ENCODE assay signal across 10 cellular contexts in the genomic region with DNA sequence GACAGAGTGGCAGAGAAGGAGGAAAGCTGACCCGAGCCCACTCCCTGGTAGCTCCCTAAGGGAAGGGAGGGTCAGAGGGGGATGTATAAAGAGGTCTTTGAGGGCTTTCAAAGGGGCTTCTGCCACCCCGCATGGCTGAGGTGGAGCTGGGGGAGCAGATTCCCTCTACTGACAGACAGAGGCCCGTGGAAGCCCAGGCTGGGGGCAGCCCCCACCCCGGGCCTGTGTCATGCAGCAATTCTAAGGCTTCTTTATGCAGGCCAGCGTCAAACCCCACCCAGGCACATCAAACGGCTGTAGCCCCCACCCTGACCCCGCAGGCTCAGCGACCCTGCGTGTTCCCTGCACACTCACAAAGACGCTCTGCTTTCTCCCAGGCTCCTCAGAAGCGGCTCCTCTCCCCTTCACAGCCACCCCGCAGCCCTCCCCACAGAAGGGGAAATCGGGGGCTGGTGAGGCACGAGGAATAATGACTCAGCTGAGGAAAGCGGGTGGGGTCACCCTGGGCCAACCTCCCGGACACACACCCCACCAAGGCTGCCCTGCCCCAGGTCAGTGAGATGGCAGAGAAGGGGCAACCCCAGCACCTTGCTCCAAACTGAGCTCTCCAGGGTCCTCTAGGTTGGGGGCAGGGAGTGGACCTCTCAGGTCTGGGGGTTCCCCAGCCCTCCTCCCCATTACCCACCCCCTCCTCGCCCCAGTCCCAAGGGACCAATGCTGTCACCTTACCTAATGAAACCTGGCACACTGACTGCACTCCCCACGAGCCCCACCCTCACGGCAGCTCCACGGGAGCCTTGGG. TPM values are rescaled to one million over a fixed set of nuclear protein-coding genes. Genes with fewer than 3 reads are reported as not detected.
DNase-seq lines count a peak whose midpoint lies in the region; ATAC-seq and TF ChIP-seq lines count a peak whose summit lies in the region.
"Had no signal": no experiment of that assay in that cellular context is flagged by ENCODE, and none has a peak within 500 bp of the region (broad histone marks: within the 10 kb centered on the region; RNA-seq: fewer than 3 reads in every experiment).

No MANE protein-coding gene starts in this region.

- H3K36me3 ChIP-seq in osteoblast (ENCODE audit: insufficient read depth, low read length) (no peaks in the 10 kb centered on the region), BE2C (no peaks in the 10 kb centered on the region)

- H3K4me3 Mint-ChIP-seq in dendritic cell treated with granulocyte-macrophage colony-stimulating factor and Interleukin-4, amounts not matched to agents 40 ng/mL and 50 ng/mL, for 4 days: peak overlapping the region; percentile 26

- peaks cover 54% of the 10 kb centered on the region for H3K27me3 Mint-ChIP-seq in dendritic cell treated with granulocyte-macrophage colony-stimulating factor and Interleukin-4, amounts not matched to agents 40 ng/mL and 50 ng/mL, for 4 days

- TF ChIP-seq CTCF in osteoblast (IDR thresholded peaks at IDR 0.05; ENCODE audit: extremely low read depth, low read depth, low read length): no peak
- no peak for TF ChIP-seq CTCF in BE2C (IDR thresholded peaks at IDR 0.05; ENCODE audit: low read depth, low read length)

- H3K9me3 ChIP-seq in osteoblast (ENCODE audit: low read depth, low read length): no peaks in the 10 kb centered on the region
- no peaks in the 10 kb centered on the region for H3K9me3 ChIP-seq in BE2C

- peak; percentile 45 for ATAC-seq in GM18502 (IDR thresholded peaks at IDR 0.05; ENCODE audit: poor library complexity, unreplicated experiment)
- ATAC-seq in HG02870 (IDR thresholded peaks at IDR 0.05; ENCODE audit: unreplicated experiment): peak; percentile 25

- H3K4me3 ChIP-seq in osteoblast (ENCODE audit: insufficient read depth, low read length): no peak overlapping the region
- H3K4me3 ChIP-seq in BE2C (ENCODE audit: low read depth, low read length): no peak overlapping the region

- intact Hi-C loops in dendritic cell treated with granulocyte-macrophage colony-stimulating factor and Interleukin-4, amounts not matched to agents 40 ng/mL and 50 ng/mL, for 4 days (cut with micrococcal nuclease): no loop called here

- H3K4me1 Mint-ChIP-seq in dendritic cell treated with granulocyte-macrophage colony-stimulating factor and Interleukin-4, amounts not matched to agents 40 ng/mL and 50 ng/mL, for 4 days (ENCODE audit: low read depth): peaks cover 63% of the 10 kb centered on the region

- H4K20me1 ChIP-seq in osteoblast (ENCODE audit: insufficient read depth, low read length): no peaks in the 10 kb centered on the region

- H2AFZ ChIP-seq in osteoblast (ENCODE audit: low read length): no peak overlapping the region

- H3K36me3 Mint-ChIP-seq in dendritic cell treated with granulocyte-macrophage colony-stimulating factor and Interleukin-4, amounts not matched to agents 40 ng/mL and 50 ng/mL, for 4 days (ENCODE audit: low read depth): no peaks in the 10 kb centered on the region

- H3K27ac Mint-ChIP-seq in dendritic cell treated with granulocyte-macrophage colony-stimulating factor and Interleukin-4, amounts not matched to agents 40 ng/mL and 50 ng/mL, for 4 days: peak overlapping the region; percentile 47

- no peak overlapping the region for H3K4me2 ChIP-seq in osteoblast (ENCODE audit: insufficient read depth, low read length)

- DNase-seq in osteoblast (ENCODE audit: insufficient read length, low spot score, missing footprints) (peak; percentile 64), BE2C (no peak), NCI-H748 treated with DMSO at 0.1 percent for 48 hours (lab: John Stamatoyannopoulos, UW) (no peak), inferior parietal cortex (ENCODE audit: extremely low spot score) (no peak)
- no peak for DNase-seq in stimulated activated CD4-positive, alpha-beta T cell treated with anti-CD3 and anti-CD28 coated beads, Interleukin-4, amount 100 ng/mL, for 24 hours
- DNase-seq: activated gamma-delta T cell treated with Interleukin-2 at 50 U/mL for 16 hours, SHP77 treated with DMSO at 0.1 percent for 48 hours had no signal

- no peak overlapping the region for H3K27ac ChIP-seq in osteoblast (ENCODE audit: low read depth, low read length)

- H3K27me3 ChIP-seq in osteoblast (ENCODE audit: insufficient read depth, low read length) (peaks cover 3% of the 10 kb centered on the region), BE2C (no peaks in the 10 kb centered on the region)

- H3K9me3 Mint-ChIP-seq in dendritic cell treated with granulocyte-macrophage colony-stimulating factor and Interleukin-4, amounts not matched to agents 40 ng/mL and 50 ng/mL, for 4 days: no peaks in the 10 kb centered on the region

- H3K4me1 ChIP-seq in osteoblast (ENCODE audit: insufficient read depth, low read length) (no peaks in the 10 kb centered on the region), BE2C (no peaks in the 10 kb centered on the region)

- H3K79me2 ChIP-seq in osteoblast (ENCODE audit: insufficient read depth, low read length): no peaks in the 10 kb centered on the region

RNA-seq across cellular contexts. Expression of gene SLC45A3, which starts 10.8 kb away (rescaled TPM):
- total RNA-seq in osteoblast: 1.1 and 1.5 TPM in 2 replicates
- polyA plus RNA-seq in BE2C (2012; ENCODE audit: insufficient read depth, insufficient read length, low read depth): 0.26 TPM

RNA-seq across cellular contexts. Expression of gene ELK4, which starts 37.7 kb away (rescaled TPM):
- total RNA-seq in osteoblast: 27.1 and 30.4 TPM in 2 replicates
- polyA plus RNA-seq in BE2C (2012; ENCODE audit: insufficient read depth, insufficient read length, low read depth): 9.0 TPM
